Comparison of ENCODE assay signal across 17 cellular contexts in the genomic region with DNA sequence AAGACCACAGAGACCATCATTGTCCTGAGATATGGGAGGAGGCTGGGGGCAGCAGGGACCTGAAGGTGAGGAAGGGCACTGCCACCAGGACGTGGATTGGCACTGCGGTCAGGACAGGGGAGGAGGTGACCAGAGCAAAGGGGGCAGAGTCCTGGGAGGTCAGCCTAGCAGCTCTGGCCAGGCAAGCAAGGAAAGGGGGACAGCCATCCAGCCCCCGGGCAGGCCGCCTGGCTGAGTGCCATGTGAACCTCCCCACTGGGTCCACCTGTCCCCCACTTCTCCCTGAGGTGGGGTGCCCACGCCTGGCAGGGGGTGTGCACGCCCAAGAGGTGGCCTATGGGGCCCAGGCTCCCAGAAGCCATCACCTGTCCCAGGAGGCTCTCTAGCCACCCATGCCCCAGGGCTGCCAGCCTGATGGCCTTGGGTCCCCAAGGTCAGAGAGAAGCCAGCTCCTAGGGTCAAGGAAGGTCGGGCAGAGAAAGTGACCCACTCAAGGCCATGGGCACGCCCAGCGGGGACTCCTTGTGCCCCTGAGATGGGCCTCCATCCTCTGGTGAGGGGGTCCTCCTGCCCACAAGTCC.
"Had no signal": no experiment of that assay in that cellular context is flagged by ENCODE, and none has a peak within 500 bp of the region (broad histone marks: within the 10 kb centered on the region; RNA-seq: fewer than 3 reads in every experiment).

No MANE protein-coding gene starts in this region.

- H3K27ac ChIP-seq: heart right ventricle, lower lobe of right lung, parathyroid adenoma had no signal

- H3K36me3 Mint-ChIP-seq: activated naive CD8-positive, alpha-beta T cell treated with anti-CD3 and anti-CD28 coated beads for 36 hours; brain; mesothelial cell of epicardium; type B pancreatic cell had no signal

- H3K27ac Mint-ChIP-seq: activated CD8-positive, alpha-beta memory T cell treated with anti-CD3 and anti-CD28 coated beads, Interleukin-2, amount 10 ng/mL, durations not matched to agents 7 days and 5 days; activated naive CD8-positive, alpha-beta T cell treated with anti-CD3 and anti-CD28 coated beads for 36 hours; endodermal cell; mesothelial cell of epicardium; stimulated activated naive CD8-positive, alpha-beta T cell treated with anti-CD3 and anti-CD28 coated beads, Interleukin-15, Interleukin-2, amounts not matched to agents 100 ng/mL and 50 ng/mL, for 24 hours; T-helper 2 cell treated with Interferon-gamma antibody and Interleukin-4, amounts not matched to agents 5 μg/mL and 100 μg/mL, for 36 hours; type B pancreatic cell had no signal

- DNase-seq: activated CD4-positive, alpha-beta T cell treated with anti-CD3 and anti-CD28 coated beads, Interleukin-2, amount 50 U/mL, for 1 hour; activated CD8-positive, alpha-beta memory T cell treated with anti-CD3 and anti-CD28 coated beads, Interleukin-2, amount 10 ng/mL, durations not matched to agents 7 days and 5 days; activated effector memory CD4-positive, alpha-beta T cell treated with Interleukin-2 at 50 U/mL for 16 hours; activated naive CD8-positive, alpha-beta T cell treated with anti-CD3 and anti-CD28 coated beads for 36 hours; activated T-cell treated with anti-CD3 and anti-CD28 coated beads, Interleukin-2, amount 50 U/mL, for 1 hour; endodermal cell; stimulated activated CD4-positive, alpha-beta T cell treated with anti-CD3 and anti-CD28 coated beads, Interleukin-15, amount 100 ng/mL, for 24 hours; stimulated activated CD4-positive, alpha-beta T cell treated with anti-CD3 and anti-CD28 coated beads, Interleukin-4, amount 100 ng/mL, for 1 hour had no signal

- H3K4me1 Mint-ChIP-seq: activated naive CD8-positive, alpha-beta T cell treated with anti-CD3 and anti-CD28 coated beads for 36 hours; brain; endodermal cell; mesothelial cell of epicardium had no signal

- H3K4me3 Mint-ChIP-seq: activated CD8-positive, alpha-beta memory T cell treated with anti-CD3 and anti-CD28 coated beads, Interleukin-2, amount 10 ng/mL, durations not matched to agents 7 days and 5 days; activated naive CD8-positive, alpha-beta T cell treated with anti-CD3 and anti-CD28 coated beads for 36 hours; brain; central memory CD8-positive, alpha-beta T cell; endodermal cell; mesothelial cell of epicardium; stimulated activated naive CD8-positive, alpha-beta T cell treated with anti-CD3 and anti-CD28 coated beads, Interleukin-15, Interleukin-2, amounts not matched to agents 100 ng/mL and 50 ng/mL, for 24 hours; T-helper 2 cell treated with Interferon-gamma antibody and Interleukin-4, amounts not matched to agents 5 μg/mL and 100 μg/mL, for 36 hours; type B pancreatic cell had no signal

- ATAC-seq: activated CD8-positive, alpha-beta memory T cell treated with anti-CD3 and anti-CD28 coated beads, Interleukin-2, amount 10 ng/mL, durations not matched to agents 7 days and 5 days; heart right ventricle; lower lobe of right lung had no signal

- H3K9me3 Mint-ChIP-seq: activated naive CD8-positive, alpha-beta T cell treated with anti-CD3 and anti-CD28 coated beads for 36 hours; brain; central memory CD8-positive, alpha-beta T cell; endodermal cell; mesothelial cell of epicardium; stimulated activated naive CD8-positive, alpha-beta T cell treated with anti-CD3 and anti-CD28 coated beads, Interleukin-15, Interleukin-2, amounts not matched to agents 100 ng/mL and 50 ng/mL, for 24 hours; T-helper 2 cell treated with Interferon-gamma antibody and Interleukin-4, amounts not matched to agents 5 μg/mL and 100 μg/mL, for 36 hours; type B pancreatic cell had no signal

- H3K9me3 ChIP-seq: heart right ventricle, lower lobe of right lung had no signal

- H3K4me1 ChIP-seq: lower lobe of right lung, parathyroid adenoma had no signal

- H3K27me3 Mint-ChIP-seq: activated CD8-positive, alpha-beta memory T cell treated with anti-CD3 and anti-CD28 coated beads, Interleukin-2, amount 10 ng/mL, durations not matched to agents 7 days and 5 days; activated naive CD8-positive, alpha-beta T cell treated with anti-CD3 and anti-CD28 coated beads for 36 hours; central memory CD8-positive, alpha-beta T cell; stimulated activated naive CD8-positive, alpha-beta T cell treated with anti-CD3 and anti-CD28 coated beads, Interleukin-15, Interleukin-2, amounts not matched to agents 100 ng/mL and 50 ng/mL, for 24 hours had no signal

- H3K4me3 ChIP-seq: heart right ventricle, lower lobe of right lung had no signal
